ENCODE assay signal across 1 cellular context in the genomic region with DNA sequence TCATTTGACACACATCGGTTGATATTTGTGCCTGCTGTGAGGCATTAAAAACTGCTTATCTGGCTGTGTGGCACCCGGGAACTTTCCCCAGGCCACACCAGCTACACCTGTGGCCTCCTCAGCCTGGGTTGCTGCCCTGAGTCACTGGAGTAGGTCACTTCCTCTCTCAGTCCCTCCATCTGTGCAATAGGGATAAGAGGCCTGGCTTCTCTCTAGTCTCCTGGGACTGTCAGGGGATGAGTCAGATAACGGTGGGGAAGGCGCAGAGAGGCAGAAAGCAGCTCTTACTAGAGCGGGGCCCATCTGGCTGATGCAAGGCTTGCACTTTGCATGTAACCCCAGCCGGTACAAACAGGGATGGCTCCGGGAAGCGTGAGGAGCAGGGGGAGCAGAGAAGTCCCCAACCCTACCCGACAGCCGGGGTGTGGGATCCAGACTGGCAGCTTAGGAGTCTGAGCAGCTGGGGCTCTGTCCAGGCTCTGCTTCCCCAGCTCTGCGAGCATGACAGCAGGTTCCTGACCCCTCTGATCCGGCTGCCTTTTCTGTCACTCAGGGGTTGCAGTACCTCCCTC.
A peak's percentile ranks its signal among the peaks of the same experiment; 100 is the strongest.
TF ChIP-seq lines count a peak whose summit lies in the region.

No MANE protein-coding gene starts in this region.

TF ChIP-seq in HepG2, 621 proteins besides CTCF, POLR2A, EP300 and RAD21 (continued from another document and continues in another):
- TF ChIP-seq, protein P1, sequence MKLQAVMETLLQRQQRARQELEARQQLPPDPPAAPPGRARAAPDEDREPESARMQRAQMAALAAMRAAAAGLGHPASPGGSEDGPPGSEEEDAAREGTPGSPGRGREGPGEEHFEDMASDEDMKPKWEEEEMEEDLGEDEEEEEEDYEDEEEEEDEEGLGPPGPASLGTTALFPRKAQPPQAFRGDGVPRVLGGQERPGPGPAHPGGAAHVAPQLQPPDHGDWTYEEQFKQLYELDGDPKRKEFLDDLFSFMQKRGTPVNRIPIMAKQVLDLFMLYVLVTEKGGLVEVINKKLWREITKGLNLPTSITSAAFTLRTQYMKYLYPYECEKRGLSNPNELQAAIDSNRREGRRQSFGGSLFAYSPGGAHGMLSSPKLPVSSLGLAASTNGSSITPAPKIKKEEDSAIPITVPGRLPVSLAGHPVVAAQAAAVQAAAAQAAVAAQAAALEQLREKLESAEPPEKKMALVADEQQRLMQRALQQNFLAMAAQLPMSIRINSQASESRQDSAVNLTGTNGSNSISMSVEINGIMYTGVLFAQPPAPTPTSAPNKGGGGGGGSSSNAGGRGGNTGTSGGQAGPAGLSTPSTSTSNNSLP (IDR thresholded peaks at IDR 0.05; ENCODE audit: low read depth, low read length) = no peak
- TF ChIP-seq ZNF660 (CRISPR knock-in tag; IDR thresholded peaks at IDR 0.05; ENCODE audit: borderline replicate concordance, low read depth) = no peak
- TF ChIP-seq, protein P2, sequence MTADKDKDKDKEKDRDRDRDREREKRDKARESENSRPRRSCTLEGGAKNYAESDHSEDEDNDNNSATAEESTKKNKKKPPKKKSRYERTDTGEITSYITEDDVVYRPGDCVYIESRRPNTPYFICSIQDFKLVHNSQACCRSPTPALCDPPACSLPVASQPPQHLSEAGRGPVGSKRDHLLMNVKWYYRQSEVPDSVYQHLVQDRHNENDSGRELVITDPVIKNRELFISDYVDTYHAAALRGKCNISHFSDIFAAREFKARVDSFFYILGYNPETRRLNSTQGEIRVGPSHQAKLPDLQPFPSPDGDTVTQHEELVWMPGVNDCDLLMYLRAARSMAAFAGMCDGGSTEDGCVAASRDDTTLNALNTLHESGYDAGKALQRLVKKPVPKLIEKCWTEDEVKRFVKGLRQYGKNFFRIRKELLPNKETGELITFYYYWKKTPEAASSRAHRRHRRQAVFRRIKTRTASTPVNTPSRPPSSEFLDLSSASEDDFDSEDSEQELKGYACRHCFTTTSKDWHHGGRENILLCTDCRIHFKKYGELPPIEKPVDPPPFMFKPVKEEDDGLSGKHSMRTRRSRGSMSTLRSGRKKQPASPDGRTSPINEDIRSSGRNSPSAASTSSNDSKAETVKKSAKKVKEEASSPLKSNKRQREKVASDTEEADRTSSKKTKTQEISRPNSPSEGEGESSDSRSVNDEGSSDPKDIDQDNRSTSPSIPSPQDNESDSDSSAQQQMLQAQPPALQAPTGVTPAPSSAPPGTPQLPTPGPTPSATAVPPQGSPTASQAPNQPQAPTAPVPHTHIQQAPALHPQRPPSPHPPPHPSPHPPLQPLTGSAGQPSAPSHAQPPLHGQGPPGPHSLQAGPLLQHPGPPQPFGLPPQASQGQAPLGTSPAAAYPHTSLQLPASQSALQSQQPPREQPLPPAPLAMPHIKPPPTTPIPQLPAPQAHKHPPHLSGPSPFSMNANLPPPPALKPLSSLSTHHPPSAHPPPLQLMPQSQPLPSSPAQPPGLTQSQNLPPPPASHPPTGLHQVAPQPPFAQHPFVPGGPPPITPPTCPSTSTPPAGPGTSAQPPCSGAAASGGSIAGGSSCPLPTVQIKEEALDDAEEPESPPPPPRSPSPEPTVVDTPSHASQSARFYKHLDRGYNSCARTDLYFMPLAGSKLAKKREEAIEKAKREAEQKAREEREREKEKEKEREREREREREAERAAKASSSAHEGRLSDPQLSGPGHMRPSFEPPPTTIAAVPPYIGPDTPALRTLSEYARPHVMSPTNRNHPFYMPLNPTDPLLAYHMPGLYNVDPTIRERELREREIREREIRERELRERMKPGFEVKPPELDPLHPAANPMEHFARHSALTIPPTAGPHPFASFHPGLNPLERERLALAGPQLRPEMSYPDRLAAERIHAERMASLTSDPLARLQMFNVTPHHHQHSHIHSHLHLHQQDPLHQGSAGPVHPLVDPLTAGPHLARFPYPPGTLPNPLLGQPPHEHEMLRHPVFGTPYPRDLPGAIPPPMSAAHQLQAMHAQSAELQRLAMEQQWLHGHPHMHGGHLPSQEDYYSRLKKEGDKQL (CRISPR knock-in tag; IDR thresholded peaks at IDR 0.05; ENCODE audit: low read depth) = no peak; the same call in 1 of the 2 replicates
- TF ChIP-seq, protein P3, sequence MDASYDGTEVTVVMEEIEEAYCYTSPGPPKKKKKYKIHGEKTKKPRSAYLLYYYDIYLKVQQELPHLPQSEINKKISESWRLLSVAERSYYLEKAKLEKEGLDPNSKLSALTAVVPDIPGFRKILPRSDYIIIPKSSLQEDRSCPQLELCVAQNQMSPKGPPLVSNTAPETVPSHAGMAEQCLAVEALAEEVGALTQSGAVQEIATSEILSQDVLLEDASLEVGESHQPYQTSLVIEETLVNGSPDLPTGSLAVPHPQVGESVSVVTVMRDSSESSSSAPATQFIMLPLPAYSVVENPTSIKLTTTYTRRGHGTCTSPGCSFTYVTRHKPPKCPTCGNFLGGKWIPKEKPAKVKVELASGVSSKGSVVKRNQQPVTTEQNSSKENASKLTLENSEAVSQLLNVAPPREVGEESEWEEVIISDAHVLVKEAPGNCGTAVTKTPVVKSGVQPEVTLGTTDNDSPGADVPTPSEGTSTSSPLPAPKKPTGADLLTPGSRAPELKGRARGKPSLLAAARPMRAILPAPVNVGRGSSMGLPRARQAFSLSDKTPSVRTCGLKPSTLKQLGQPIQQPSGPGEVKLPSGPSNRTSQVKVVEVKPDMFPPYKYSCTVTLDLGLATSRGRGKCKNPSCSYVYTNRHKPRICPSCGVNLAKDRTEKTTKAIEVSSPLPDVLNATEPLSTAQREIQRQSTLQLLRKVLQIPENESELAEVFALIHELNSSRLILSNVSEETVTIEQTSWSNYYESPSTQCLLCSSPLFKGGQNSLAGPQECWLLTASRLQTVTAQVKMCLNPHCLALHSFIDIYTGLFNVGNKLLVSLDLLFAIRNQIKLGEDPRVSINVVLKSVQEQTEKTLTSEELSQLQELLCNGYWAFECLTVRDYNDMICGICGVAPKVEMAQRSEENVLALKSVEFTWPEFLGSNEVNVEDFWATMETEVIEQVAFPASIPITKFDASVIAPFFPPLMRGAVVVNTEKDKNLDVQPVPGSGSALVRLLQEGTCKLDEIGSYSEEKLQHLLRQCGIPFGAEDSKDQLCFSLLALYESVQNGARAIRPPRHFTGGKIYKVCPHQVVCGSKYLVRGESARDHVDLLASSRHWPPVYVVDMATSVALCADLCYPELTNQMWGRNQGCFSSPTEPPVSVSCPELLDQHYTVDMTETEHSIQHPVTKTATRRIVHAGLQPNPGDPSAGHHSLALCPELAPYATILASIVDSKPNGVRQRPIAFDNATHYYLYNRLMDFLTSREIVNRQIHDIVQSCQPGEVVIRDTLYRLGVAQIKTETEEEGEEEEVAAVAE (CRISPR knock-in tag; IDR thresholded peaks at IDR 0.05; ENCODE audit: borderline replicate concordance) = 0 out of 2 replicates have a peak, but pooled peaks have one; percentile 26
- TF ChIP-seq ZNF263 (CRISPR knock-in tag; IDR thresholded peaks at IDR 0.05) = peak; percentile 40; the same call in 1 of the 2 replicates
- TF ChIP-seq SIN3B (IDR thresholded peaks at IDR 0.05; ENCODE audit: low read length) = no peak
- no peak for TF ChIP-seq ZC3H13 (CRISPR knock-in tag; IDR thresholded peaks at IDR 0.05)
- no peak for TF ChIP-seq ZNF10 (CRISPR knock-in tag; IDR thresholded peaks at IDR 0.05; ENCODE audit: borderline replicate concordance, low read depth)
- TF ChIP-seq, protein P4, sequence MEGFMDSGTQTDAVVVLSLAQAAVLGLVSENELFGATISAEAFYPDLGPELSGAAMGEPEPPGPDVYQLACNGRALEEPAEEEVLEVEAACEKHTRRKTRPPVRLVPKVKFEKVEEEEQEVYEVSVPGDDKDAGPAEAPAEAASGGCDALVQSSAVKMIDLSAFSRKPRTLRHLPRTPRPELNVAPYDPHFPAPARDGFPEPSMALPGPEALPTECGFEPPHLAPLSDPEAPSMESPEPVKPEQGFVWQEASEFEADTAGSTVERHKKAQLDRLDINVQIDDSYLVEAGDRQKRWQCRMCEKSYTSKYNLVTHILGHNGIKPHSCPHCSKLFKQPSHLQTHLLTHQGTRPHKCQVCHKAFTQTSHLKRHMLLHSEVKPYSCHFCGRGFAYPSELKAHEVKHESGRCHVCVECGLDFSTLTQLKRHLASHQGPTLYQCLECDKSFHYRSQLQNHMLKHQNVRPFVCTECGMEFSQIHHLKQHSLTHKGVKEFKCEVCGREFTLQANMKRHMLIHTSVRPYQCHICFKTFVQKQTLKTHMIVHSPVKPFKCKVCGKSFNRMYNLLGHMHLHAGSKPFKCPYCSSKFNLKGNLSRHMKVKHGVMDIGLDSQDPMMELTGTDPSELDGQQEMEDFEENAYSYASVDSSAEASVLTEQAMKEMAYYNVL (CRISPR knock-in tag; IDR thresholded peaks at IDR 0.05; ENCODE audit: borderline replicate concordance) = 0 out of 2 replicates have a peak, but pooled peaks have one; percentile 77
- TF ChIP-seq YY1 (IDR thresholded peaks at IDR 0.05; ENCODE audit: insufficient read depth, insufficient replicate concordance, low read depth, low read length) = no peak
- TF ChIP-seq NBN (conservative IDR thresholded peaks at IDR 0.05) = no peak
- peak; percentile 96 for TF ChIP-seq CEBPB (IDR thresholded peaks at IDR 0.05; ENCODE audit: borderline replicate concordance, low read depth, low read length)
- TF ChIP-seq, protein P5, sequence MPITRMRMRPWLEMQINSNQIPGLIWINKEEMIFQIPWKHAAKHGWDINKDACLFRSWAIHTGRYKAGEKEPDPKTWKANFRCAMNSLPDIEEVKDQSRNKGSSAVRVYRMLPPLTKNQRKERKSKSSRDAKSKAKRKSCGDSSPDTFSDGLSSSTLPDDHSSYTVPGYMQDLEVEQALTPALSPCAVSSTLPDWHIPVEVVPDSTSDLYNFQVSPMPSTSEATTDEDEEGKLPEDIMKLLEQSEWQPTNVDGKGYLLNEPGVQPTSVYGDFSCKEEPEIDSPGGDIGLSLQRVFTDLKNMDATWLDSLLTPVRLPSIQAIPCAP (CRISPR knock-in tag; IDR thresholded peaks at IDR 0.05; ENCODE audit: low read depth) = no peak
- TF ChIP-seq, protein P6, sequence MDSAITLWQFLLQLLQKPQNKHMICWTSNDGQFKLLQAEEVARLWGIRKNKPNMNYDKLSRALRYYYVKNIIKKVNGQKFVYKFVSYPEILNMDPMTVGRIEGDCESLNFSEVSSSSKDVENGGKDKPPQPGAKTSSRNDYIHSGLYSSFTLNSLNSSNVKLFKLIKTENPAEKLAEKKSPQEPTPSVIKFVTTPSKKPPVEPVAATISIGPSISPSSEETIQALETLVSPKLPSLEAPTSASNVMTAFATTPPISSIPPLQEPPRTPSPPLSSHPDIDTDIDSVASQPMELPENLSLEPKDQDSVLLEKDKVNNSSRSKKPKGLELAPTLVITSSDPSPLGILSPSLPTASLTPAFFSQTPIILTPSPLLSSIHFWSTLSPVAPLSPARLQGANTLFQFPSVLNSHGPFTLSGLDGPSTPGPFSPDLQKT (CRISPR knock-in tag; IDR thresholded peaks at IDR 0.05; ENCODE audit: borderline replicate concordance) = no peak
- no peak for TF ChIP-seq ZNF317 (CRISPR knock-in tag; IDR thresholded peaks at IDR 0.05)
- no peak for TF ChIP-seq ZNF776 (CRISPR knock-in tag; IDR thresholded peaks at IDR 0.05)
- no peak for TF ChIP-seq ZNF570 (CRISPR knock-in tag; IDR thresholded peaks at IDR 0.05; ENCODE audit: borderline replicate concordance)
- TF ChIP-seq, protein P7, sequence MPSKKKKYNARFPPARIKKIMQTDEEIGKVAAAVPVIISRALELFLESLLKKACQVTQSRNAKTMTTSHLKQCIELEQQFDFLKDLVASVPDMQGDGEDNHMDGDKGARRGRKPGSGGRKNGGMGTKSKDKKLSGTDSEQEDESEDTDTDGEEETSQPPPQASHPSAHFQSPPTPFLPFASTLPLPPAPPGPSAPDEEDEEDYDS (CRISPR knock-in tag; IDR thresholded peaks at IDR 0.05) = peak; percentile 74
- TF ChIP-seq NAIF1 (CRISPR knock-in tag; IDR thresholded peaks at IDR 0.05; ENCODE audit: borderline replicate concordance) = no peak
- TF ChIP-seq HCFC1 (IDR thresholded peaks at IDR 0.05; ENCODE audit: low read depth, low read length) = no peak
- 0 out of 4 replicates have a peak, but pooled peaks of 1 of the 2 experiments have one; percentile 6 for TF ChIP-seq NR2F1 (CRISPR knock-in tag; IDR thresholded peaks at IDR 0.05)
- no peak for TF ChIP-seq ZBTB3 (CRISPR knock-in tag; IDR thresholded peaks at IDR 0.05; ENCODE audit: borderline replicate concordance, low read depth)
- TF ChIP-seq, protein P8, sequence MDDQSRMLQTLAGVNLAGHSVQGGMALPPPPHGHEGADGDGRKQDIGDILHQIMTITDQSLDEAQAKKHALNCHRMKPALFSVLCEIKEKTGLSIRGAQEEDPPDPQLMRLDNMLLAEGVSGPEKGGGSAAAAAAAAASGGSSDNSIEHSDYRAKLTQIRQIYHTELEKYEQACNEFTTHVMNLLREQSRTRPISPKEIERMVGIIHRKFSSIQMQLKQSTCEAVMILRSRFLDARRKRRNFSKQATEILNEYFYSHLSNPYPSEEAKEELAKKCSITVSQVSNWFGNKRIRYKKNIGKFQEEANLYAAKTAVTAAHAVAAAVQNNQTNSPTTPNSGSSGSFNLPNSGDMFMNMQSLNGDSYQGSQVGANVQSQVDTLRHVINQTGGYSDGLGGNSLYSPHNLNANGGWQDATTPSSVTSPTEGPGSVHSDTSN (CRISPR knock-in tag; IDR thresholded peaks at IDR 0.05; ENCODE audit: borderline replicate concordance) = 0 out of 2 replicates have a peak, but pooled peaks have one; percentile 35
- no peak for TF ChIP-seq ZNF589 (CRISPR knock-in tag; conservative IDR thresholded peaks at IDR 0.05)
- peak; percentile 91 for TF ChIP-seq KDM1A (CRISPR knock-in tag; IDR thresholded peaks at IDR 0.05)
- TF ChIP-seq, protein P9, sequence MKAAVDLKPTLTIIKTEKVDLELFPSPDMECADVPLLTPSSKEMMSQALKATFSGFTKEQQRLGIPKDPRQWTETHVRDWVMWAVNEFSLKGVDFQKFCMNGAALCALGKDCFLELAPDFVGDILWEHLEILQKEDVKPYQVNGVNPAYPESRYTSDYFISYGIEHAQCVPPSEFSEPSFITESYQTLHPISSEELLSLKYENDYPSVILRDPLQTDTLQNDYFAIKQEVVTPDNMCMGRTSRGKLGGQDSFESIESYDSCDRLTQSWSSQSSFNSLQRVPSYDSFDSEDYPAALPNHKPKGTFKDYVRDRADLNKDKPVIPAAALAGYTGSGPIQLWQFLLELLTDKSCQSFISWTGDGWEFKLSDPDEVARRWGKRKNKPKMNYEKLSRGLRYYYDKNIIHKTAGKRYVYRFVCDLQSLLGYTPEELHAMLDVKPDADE (CRISPR knock-in tag; IDR thresholded peaks at IDR 0.05) = no peak
- TF ChIP-seq, protein P10, sequence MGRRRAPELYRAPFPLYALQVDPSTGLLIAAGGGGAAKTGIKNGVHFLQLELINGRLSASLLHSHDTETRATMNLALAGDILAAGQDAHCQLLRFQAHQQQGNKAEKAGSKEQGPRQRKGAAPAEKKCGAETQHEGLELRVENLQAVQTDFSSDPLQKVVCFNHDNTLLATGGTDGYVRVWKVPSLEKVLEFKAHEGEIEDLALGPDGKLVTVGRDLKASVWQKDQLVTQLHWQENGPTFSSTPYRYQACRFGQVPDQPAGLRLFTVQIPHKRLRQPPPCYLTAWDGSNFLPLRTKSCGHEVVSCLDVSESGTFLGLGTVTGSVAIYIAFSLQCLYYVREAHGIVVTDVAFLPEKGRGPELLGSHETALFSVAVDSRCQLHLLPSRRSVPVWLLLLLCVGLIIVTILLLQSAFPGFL (CRISPR knock-in tag; IDR thresholded peaks at IDR 0.05) = no peak
